In the genomic region with DNA sequence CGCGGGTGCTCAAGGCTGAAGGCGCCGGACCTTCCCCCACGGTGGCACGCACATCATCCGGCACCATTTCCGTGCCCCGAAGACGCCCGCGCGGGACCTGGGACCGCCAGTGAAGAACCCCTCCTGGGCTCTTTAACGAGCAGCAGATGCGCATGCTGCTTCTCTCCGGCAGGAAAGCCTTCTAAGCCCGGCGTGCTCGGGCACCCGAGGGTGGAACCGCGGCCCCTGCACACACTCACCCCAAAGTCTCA, we compare ENCODE assay signal across 1 cellular context.
TF ChIP-seq lines count a peak whose summit lies in the region.

No MANE protein-coding gene starts in this region.

TF ChIP-seq in HepG2, 621 proteins besides CTCF, POLR2A, EP300 and RAD21 (continued from another document and continues in another):
- TF ChIP-seq, protein P1, sequence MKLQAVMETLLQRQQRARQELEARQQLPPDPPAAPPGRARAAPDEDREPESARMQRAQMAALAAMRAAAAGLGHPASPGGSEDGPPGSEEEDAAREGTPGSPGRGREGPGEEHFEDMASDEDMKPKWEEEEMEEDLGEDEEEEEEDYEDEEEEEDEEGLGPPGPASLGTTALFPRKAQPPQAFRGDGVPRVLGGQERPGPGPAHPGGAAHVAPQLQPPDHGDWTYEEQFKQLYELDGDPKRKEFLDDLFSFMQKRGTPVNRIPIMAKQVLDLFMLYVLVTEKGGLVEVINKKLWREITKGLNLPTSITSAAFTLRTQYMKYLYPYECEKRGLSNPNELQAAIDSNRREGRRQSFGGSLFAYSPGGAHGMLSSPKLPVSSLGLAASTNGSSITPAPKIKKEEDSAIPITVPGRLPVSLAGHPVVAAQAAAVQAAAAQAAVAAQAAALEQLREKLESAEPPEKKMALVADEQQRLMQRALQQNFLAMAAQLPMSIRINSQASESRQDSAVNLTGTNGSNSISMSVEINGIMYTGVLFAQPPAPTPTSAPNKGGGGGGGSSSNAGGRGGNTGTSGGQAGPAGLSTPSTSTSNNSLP (IDR thresholded peaks at IDR 0.05; ENCODE audit: low read depth, low read length) = no peak
- TF ChIP-seq, protein P2, sequence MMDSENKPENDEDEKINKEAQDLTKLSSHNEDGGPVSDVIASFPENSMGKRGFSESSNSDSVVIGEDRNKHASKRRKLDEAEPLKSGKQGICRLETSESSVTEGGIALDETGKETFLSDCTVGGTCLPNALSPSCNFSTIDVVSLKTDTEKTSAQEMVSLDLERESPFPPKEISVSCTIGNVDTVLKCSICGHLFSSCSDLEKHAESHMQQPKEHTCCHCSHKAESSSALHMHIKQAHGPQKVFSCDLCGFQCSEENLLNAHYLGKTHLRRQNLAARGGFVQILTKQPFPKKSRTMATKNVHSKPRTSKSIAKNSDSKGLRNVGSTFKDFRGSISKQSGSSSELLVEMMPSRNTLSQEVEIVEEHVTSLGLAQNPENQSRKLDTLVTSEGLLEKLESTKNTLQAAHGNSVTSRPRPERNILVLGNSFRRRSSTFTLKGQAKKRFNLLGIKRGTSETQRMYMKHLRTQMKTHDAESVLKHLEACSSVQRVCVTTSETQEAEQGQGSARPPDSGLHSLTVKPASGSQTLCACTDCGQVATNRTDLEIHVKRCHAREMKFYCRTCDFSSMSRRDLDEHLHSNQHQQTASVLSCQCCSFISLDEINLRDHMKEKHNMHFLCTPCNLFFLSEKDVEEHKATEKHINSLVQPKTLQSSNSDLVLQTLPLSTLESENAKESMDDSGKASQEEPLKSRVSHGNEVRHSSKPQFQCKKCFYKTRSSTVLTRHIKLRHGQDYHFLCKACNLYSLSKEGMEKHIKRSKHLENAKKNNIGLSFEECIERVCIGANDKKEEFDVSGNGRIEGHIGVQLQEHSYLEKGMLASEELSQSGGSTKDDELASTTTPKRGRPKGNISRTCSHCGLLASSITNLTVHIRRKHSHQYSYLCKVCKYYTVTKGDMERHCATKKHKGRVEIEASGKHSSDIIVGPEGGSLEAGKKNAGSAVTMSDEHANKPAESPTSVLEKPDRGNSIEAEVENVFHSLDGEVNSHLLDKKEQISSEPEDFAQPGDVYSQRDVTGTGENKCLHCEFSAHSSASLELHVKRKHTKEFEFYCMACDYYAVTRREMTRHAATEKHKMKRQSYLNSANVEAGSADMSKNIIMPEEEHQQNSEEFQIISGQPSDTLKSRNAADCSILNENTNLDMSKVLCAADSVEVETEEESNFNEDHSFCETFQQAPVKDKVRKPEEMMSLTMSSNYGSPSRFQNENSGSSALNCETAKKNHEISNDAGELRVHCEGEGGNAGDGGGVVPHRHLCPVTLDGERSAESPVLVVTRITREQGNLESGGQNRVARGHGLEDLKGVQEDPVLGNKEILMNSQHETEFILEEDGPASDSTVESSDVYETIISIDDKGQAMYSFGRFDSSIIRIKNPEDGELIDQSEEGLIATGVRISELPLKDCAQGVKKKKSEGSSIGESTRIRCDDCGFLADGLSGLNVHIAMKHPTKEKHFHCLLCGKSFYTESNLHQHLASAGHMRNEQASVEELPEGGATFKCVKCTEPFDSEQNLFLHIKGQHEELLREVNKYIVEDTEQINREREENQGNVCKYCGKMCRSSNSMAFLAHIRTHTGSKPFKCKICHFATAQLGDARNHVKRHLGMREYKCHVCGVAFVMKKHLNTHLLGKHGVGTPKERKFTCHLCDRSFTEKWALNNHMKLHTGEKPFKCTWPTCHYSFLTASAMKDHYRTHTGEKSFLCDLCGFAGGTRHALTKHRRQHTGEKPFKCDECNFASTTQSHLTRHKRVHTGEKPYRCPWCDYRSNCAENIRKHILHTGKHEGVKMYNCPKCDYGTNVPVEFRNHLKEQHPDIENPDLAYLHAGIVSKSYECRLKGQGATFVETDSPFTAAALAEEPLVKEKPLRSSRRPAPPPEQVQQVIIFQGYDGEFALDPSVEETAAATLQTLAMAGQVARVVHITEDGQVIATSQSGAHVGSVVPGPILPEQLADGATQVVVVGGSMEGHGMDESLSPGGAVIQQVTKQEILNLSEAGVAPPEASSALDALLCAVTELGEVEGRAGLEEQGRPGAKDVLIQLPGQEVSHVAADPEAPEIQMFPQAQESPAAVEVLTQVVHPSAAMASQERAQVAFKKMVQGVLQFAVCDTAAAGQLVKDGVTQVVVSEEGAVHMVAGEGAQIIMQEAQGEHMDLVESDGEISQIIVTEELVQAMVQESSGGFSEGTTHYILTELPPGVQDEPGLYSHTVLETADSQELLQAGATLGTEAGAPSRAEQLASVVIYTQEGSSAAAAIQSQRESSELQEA (CRISPR knock-in tag; IDR thresholded peaks at IDR 0.05; ENCODE audit: not compliant biosample characterization) = no peak
- TF ChIP-seq ZSCAN25 (CRISPR knock-in tag; IDR thresholded peaks at IDR 0.05) (no peak; the same call in 1 of the 2 replicates), SIX4 (CRISPR knock-in tag; IDR thresholded peaks at IDR 0.05) (no peak), SKI (IDR thresholded peaks at IDR 0.05; ENCODE audit: partially characterized antibody) (no peak), SMARCC2 (IDR thresholded peaks at IDR 0.05) (no peak), REXO4 (CRISPR knock-in tag; IDR thresholded peaks at IDR 0.05; ENCODE audit: borderline replicate concordance) (0 out of 2 replicates have a peak, but pooled peaks have one; percentile 6), ZNF282 (IDR thresholded peaks at IDR 0.05; ENCODE audit: partially characterized antibody) (no peak), ZMYM4 (CRISPR knock-in tag; IDR thresholded peaks at IDR 0.05) (no peak), PAX8 (CRISPR knock-in tag; IDR thresholded peaks at IDR 0.05; ENCODE audit: borderline replicate concordance) (no peak), XRCC5 (optimal IDR thresholded peaks at IDR 0.05; ENCODE audit: low read length) (no peak), ZNF75D (CRISPR knock-in tag; IDR thresholded peaks at IDR 0.05; ENCODE audit: borderline replicate concordance) (no peak), KLF16 (CRISPR knock-in tag; IDR thresholded peaks at IDR 0.05) (peak in 1 of 2 experiments; percentile 9; a peak in 1 of 4 replicates), ZNF232 (CRISPR knock-in tag; IDR thresholded peaks at IDR 0.05; ENCODE audit: borderline replicate concordance) (no peak), ETV5 (CRISPR knock-in tag; IDR thresholded peaks at IDR 0.05; ENCODE audit: borderline replicate concordance) (no peak), TCF7L2 (IDR thresholded peaks at IDR 0.05; ENCODE audit: low read depth, low read length) (no peak), RORA (CRISPR knock-in tag; IDR thresholded peaks at IDR 0.05) (no peak), LCORL (IDR thresholded peaks at IDR 0.05) (no peak), LCORL (CRISPR knock-in tag; IDR thresholded peaks at IDR 0.05) (no peak), SAP130 (CRISPR knock-in tag; IDR thresholded peaks at IDR 0.05; ENCODE audit: low read depth) (no peak; the same call in 1 of the 2 replicates), ZFP36L1 (CRISPR knock-in tag; IDR thresholded peaks at IDR 0.05) (0 out of 2 replicates have a peak, but pooled peaks have one; percentile 18), HIVEP1 (CRISPR knock-in tag; IDR thresholded peaks at IDR 0.05) (no peak), ZNF44 (CRISPR knock-in tag; IDR thresholded peaks at IDR 0.05) (no peak), PCBP2 (optimal IDR thresholded peaks at IDR 0.05; ENCODE audit: low read depth, low read length, poor library complexity, severe bottlenecking) (no peak), ZNF12 (CRISPR knock-in tag; IDR thresholded peaks at IDR 0.05) (no peak), ARHGAP35 (CRISPR knock-in tag; IDR thresholded peaks at IDR 0.05; ENCODE audit: borderline replicate concordance) (no peak), ZNF121 (CRISPR knock-in tag; IDR thresholded peaks at IDR 0.05) (no peak), ZSCAN22 (CRISPR knock-in tag; IDR thresholded peaks at IDR 0.05) (peak; percentile 9; the same call in 1 of the 2 replicates), NR1H2 (CRISPR knock-in tag; IDR thresholded peaks at IDR 0.05; ENCODE audit: borderline replicate concordance, low read depth) (peak; percentile 79; the same call in 1 of the 2 replicates), ZNF274 (CRISPR knock-in tag; IDR thresholded peaks at IDR 0.05) (peak; percentile 1; the same call in 1 of the 2 replicates), PITX1 (CRISPR knock-in tag; IDR thresholded peaks at IDR 0.05) (no peak), SAFB2 (CRISPR knock-in tag; IDR thresholded peaks at IDR 0.05; ENCODE audit: borderline replicate concordance, low read depth) (no peak)
- TF ChIP-seq, protein P3, sequence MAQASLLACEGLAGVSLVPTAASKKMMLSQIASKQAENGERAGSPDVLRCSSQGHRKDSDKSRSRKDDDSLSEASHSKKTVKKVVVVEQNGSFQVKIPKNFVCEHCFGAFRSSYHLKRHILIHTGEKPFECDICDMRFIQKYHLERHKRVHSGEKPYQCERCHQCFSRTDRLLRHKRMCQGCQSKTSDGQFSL (CRISPR knock-in tag; IDR thresholded peaks at IDR 0.05) = no peak
- TF ChIP-seq, protein P4, sequence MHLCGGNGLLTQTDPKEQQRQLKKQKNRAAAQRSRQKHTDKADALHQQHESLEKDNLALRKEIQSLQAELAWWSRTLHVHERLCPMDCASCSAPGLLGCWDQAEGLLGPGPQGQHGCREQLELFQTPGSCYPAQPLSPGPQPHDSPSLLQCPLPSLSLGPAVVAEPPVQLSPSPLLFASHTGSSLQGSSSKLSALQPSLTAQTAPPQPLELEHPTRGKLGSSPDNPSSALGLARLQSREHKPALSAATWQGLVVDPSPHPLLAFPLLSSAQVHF (CRISPR knock-in tag; IDR thresholded peaks at IDR 0.05) = no peak
- TF ChIP-seq, protein P5, sequence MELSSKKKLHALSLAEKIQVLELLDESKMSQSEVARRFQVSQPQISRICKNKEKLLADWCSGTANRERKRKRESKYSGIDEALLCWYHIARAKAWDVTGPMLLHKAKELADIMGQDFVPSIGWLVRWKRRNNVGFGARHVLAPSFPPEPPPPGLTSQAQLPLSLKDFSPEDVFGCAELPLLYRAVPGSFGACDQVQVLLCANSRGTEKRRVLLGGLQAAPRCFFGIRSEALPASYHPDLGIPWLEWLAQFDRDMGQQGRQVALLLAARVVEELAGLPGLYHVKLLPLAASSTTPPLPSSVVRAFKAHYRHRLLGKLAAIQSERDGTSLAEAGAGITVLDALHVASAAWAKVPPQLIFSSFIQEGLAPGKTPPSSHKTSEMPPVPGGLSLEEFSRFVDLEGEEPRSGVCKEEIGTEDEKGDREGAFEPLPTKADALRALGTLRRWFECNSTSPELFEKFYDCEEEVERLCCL (CRISPR knock-in tag; IDR thresholded peaks at IDR 0.05; ENCODE audit: borderline replicate concordance) = no peak
- TF ChIP-seq, protein P6, sequence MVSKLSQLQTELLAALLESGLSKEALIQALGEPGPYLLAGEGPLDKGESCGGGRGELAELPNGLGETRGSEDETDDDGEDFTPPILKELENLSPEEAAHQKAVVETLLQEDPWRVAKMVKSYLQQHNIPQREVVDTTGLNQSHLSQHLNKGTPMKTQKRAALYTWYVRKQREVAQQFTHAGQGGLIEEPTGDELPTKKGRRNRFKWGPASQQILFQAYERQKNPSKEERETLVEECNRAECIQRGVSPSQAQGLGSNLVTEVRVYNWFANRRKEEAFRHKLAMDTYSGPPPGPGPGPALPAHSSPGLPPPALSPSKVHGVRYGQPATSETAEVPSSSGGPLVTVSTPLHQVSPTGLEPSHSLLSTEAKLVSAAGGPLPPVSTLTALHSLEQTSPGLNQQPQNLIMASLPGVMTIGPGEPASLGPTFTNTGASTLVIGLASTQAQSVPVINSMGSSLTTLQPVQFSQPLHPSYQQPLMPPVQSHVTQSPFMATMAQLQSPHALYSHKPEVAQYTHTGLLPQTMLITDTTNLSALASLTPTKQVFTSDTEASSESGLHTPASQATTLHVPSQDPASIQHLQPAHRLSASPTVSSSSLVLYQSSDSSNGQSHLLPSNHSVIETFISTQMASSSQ (IDR thresholded peaks at IDR 0.05; ENCODE audit: low read depth) = no peak
- TF ChIP-seq, protein P6 (CRISPR knock-in tag; IDR thresholded peaks at IDR 0.05; ENCODE audit: borderline replicate concordance) = no peak
- TF ChIP-seq, protein P7, sequence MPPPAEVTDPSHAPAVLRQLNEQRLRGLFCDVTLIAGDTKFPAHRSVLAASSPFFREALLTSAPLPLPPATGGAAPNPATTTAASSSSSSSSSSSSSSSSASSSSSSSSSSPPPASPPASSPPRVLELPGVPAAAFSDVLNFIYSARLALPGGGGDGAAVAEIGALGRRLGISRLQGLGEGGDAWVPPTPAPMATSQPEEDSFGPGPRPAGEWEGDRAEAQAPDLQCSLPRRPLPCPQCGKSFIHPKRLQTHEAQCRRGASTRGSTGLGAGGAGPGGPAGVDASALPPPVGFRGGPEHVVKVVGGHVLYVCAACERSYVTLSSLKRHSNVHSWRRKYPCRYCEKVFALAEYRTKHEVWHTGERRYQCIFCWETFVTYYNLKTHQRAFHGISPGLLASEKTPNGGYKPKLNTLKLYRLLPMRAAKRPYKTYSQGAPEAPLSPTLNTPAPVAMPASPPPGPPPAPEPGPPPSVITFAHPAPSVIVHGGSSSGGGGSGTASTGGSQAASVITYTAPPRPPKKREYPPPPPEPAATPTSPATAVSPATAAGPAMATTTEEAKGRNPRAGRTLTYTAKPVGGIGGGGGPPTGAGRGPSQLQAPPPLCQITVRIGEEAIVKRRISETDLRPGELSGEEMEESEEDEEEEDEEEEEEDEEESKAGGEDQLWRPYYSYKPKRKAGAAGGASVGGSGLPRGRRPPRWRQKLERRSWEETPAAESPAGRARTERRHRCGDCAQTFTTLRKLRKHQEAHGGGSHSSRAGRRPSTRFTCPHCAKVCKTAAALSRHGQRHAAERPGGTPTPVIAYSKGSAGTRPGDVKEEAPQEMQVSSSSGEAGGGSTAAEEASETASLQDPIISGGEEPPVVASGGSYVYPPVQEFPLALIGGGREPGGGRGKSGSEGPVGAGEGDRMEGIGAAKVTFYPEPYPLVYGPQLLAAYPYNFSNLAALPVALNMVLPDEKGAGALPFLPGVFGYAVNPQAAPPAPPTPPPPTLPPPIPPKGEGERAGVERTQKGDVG (CRISPR knock-in tag; IDR thresholded peaks at IDR 0.05; ENCODE audit: borderline replicate concordance) = no peak
- TF ChIP-seq, protein P8, sequence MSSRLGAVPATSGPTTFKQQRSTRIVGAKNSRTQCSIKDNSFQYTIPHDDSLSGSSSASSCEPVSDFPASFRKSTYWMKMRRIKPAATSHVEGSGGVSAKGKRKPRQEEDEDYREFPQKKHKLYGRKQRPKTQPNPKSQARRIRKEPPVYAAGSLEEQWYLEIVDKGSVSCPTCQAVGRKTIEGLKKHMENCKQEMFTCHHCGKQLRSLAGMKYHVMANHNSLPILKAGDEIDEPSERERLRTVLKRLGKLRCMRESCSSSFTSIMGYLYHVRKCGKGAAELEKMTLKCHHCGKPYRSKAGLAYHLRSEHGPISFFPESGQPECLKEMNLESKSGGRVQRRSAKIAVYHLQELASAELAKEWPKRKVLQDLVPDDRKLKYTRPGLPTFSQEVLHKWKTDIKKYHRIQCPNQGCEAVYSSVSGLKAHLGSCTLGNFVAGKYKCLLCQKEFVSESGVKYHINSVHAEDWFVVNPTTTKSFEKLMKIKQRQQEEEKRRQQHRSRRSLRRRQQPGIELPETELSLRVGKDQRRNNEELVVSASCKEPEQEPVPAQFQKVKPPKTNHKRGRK (CRISPR knock-in tag; IDR thresholded peaks at IDR 0.05) = no peak
